In the genomic region with DNA sequence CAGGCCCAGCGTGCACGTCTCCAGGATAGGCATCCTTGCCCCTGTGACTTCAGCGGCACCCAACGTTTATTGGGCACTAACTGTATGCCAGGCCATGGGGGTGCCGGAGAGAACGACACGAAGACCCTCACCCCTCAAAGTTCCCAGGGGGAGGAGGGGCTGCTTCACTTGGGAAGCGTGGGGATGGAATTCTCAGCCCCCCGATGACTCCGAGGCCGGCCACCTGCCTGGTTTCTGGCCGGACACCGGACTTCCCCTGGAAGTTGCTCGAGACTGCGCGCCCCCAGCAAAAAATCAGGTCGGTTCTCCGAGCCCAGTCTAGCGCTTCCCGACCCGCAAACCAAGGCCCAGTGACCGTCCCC, we compare ENCODE assay signal across 1 cellular context.
TF ChIP-seq lines count a peak whose summit lies in the region.

No MANE protein-coding gene starts in this region.

TF ChIP-seq in K562, 482 proteins besides CTCF, POLR2A, EP300 and RAD21:
- TF ChIP-seq, protein P1, sequence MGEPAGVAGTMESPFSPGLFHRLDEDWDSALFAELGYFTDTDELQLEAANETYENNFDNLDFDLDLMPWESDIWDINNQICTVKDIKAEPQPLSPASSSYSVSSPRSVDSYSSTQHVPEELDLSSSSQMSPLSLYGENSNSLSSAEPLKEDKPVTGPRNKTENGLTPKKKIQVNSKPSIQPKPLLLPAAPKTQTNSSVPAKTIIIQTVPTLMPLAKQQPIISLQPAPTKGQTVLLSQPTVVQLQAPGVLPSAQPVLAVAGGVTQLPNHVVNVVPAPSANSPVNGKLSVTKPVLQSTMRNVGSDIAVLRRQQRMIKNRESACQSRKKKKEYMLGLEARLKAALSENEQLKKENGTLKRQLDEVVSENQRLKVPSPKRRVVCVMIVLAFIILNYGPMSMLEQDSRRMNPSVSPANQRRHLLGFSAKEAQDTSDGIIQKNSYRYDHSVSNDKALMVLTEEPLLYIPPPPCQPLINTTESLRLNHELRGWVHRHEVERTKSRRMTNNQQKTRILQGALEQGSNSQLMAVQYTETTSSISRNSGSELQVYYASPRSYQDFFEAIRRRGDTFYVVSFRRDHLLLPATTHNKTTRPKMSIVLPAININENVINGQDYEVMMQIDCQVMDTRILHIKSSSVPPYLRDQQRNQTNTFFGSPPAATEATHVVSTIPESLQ (CRISPR knock-in tag; IDR thresholded peaks at IDR 0.05): 0 out of 2 replicates have a peak, but pooled peaks have one; percentile 50
- TF ChIP-seq PHF8 (IDR thresholded peaks at IDR 0.05; ENCODE audit: borderline replicate concordance, low read length): peak; percentile 64; the same call in 1 of the 2 replicates
- TF ChIP-seq RNF2 (IDR thresholded peaks at IDR 0.05): no peak
- TF ChIP-seq CHD2 (IDR thresholded peaks at IDR 0.05; ENCODE audit: low read depth, low read length): no peak
- no peak for TF ChIP-seq MCM7 (IDR thresholded peaks at IDR 0.05)
- no peak for TF ChIP-seq ZNF146 (CRISPR knock-in tag; IDR thresholded peaks at IDR 0.05; ENCODE audit: unreplicated experiment)
- TF ChIP-seq TCF7 (IDR thresholded peaks at IDR 0.05; ENCODE audit: borderline replicate concordance): no peak
- 0 out of 2 replicates have a peak, but pooled peaks have one; percentile 23 for TF ChIP-seq HDAC8 (tag; IDR thresholded peaks at IDR 0.05)
- no peak for TF ChIP-seq ZNF444 (CRISPR knock-in tag; IDR thresholded peaks at IDR 0.05)
- peak; percentile 48; the same call in 1 of the 2 replicates for TF ChIP-seq ELF1 (tag; IDR thresholded peaks at IDR 0.05)
- no peak for TF ChIP-seq KDM5B (IDR thresholded peaks at IDR 0.05; ENCODE audit: insufficient replicate concordance, low read depth, low read length)
- no peak for TF ChIP-seq RFX1 (IDR thresholded peaks at IDR 0.05)
- no peak for TF ChIP-seq KLF13 (tag; IDR thresholded peaks at IDR 0.05; ENCODE audit: borderline replicate concordance, low read depth)
- TF ChIP-seq FOXP1 (CRISPR knock-in tag; IDR thresholded peaks at IDR 0.05): 0 out of 2 replicates have a peak, but pooled peaks have one; percentile 8
- no peak for TF ChIP-seq DNMT1 (IDR thresholded peaks at IDR 0.05)
- TF ChIP-seq RHOXF2B (CRISPR knock-in tag; conservative IDR thresholded peaks at IDR 0.05): no peak
- no peak for TF ChIP-seq ZNF12 (CRISPR knock-in tag; IDR thresholded peaks at IDR 0.05)
- no peak for TF ChIP-seq ZNF184 (CRISPR knock-in tag; IDR thresholded peaks at IDR 0.05)
